In genomic region chr16:85614338-85615013, GRCh38 we compare ENCODE assay signal across 1 cellular context.
TF ChIP-seq lines count a peak whose summit lies in the region.

No MANE protein-coding gene starts in this region.

TF ChIP-seq in HepG2, 621 proteins besides CTCF, POLR2A, EP300 and RAD21 (continued from another document and continues in another):
- TF ChIP-seq, protein P1, sequence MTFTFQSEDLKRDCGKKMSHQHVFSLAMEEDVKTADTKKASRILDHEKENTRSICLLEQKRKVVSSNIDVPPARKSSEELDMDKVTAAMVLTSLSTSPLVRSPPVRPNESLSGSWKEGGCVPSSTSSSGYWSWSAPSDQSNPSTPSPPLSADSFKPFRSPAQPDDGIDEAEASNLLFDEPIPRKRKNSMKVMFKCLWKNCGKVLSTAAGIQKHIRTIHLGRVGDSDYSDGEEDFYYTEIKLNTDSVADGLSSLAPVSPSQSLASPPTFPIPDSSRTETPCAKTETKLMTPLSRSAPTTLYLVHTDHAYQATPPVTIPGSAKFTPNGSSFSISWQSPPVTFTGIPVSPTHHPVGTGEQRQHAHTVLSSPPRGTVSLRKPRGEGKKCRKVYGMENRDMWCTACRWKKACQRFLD (CRISPR knock-in tag; IDR thresholded peaks at IDR 0.05; ENCODE audit: borderline replicate concordance): no peak
- TF ChIP-seq, protein P2, sequence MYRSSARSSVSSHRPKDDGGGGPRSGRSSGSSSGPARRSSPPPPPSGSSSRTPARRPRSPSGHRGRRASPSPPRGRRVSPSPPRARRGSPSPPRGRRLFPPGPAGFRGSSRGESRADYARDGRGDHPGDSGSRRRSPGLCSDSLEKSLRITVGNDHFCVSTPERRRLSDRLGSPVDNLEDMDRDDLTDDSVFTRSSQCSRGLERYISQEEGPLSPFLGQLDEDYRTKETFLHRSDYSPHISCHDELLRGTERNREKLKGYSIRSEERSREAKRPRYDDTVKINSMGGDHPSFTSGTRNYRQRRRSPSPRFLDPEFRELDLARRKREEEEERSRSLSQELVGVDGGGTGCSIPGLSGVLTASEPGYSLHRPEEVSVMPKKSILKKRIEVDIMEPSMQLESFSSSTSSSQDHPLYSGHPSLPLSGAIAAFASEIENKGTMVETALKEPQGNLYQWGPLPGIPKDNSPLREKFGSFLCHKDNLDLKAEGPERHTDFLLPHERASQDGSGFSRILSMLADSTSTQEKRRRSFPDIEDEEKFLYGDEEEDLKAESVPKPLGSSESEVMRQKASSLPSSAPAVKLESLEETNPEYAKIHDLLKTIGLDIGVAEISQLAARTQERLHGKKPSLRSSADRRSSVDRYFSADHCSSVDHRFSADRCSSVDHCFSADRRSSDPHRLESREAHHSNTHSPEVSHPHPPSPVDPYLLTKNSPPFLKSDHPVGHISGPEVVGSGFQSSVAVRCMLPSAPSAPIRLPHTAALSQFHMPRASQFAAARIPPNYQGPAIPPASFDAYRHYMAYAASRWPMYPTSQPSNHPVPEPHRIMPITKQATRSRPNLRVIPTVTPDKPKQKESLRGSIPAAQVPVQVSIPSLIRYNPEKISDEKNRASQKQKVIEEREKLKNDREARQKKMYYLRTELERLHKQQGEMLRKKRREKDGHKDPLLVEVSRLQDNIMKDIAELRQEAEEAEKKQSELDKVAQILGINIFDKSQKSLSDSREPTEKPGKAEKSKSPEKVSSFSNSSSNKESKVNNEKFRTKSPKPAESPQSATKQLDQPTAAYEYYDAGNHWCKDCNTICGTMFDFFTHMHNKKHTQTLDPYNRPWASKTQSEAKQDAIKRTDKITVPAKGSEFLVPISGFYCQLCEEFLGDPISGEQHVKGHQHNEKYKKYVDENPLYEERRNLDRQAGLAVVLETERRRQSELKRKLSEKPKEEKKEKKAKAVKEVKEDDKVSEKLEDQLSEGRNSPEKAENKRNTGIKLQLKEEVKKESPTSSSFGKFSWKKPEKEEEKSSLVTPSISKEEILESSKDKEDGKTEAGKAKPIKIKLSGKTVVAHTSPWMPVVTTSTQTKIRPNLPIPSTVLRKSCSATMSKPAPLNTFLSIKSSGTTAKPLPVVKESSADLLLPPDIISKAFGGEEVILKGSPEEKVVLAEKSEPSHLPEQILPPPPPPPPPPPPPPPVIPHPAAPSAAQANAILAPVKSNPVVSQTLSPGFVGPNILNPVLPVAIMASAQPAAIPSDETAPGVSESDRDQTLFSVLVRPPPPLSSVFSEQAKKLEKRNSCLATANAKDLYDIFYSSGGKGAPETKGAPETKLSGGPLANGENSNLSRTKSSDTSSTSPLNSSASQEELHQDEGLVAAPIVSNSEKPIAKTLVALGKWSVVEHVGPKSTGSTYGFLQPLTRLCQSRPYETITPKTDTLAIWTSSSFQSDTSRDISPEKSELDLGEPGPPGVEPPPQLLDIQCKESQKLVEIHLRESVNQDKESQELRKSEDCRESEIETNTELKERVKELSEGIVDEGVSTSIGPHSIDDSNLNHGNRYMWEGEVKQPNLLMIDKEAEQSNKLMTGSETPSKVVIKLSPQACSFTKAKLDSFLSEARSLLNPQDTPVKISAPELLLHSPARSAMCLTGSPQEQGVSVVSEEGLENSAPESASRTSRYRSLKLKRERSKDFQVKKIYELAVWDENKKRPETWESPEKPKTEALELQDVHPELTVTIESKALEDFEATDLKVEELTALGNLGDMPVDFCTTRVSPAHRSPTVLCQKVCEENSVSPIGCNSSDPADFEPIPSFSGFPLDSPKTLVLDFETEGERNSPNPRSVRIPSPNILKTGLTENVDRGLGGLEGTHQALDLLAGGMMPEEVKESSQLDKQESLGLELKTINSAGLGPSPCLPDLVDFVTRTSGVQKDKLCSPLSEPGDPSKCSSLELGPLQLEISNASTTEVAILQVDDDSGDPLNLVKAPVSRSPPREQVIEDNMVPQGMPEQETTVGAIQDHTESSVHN (CRISPR knock-in tag; IDR thresholded peaks at IDR 0.05): 0 out of 2 replicates have a peak, but pooled peaks have one; percentile 71
- no peak for TF ChIP-seq YY1 (IDR thresholded peaks at IDR 0.05; ENCODE audit: insufficient read depth, insufficient replicate concordance, low read depth, low read length)
- no peak for TF ChIP-seq ZNF124 (CRISPR knock-in tag; IDR thresholded peaks at IDR 0.05)
- no peak for TF ChIP-seq ZNF720 (CRISPR knock-in tag; IDR thresholded peaks at IDR 0.05)
- TF ChIP-seq, protein P3, sequence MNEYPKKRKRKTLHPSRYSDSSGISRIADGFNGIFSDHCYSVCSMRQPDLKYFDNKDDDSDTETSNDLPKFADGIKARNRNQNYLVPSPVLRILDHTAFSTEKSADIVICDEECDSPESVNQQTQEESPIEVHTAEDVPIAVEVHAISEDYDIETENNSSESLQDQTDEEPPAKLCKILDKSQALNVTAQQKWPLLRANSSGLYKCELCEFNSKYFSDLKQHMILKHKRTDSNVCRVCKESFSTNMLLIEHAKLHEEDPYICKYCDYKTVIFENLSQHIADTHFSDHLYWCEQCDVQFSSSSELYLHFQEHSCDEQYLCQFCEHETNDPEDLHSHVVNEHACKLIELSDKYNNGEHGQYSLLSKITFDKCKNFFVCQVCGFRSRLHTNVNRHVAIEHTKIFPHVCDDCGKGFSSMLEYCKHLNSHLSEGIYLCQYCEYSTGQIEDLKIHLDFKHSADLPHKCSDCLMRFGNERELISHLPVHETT (CRISPR knock-in tag; conservative IDR thresholded peaks at IDR 0.05): no peak
- TF ChIP-seq CREB3 (CRISPR knock-in tag; IDR thresholded peaks at IDR 0.05): no peak
- TF ChIP-seq AGO2 (optimal IDR thresholded peaks at IDR 0.05; ENCODE audit: low read depth, low read length): peak; percentile 74
- peak; percentile 3; the same call in 1 of the 2 replicates for TF ChIP-seq HES4 (CRISPR knock-in tag; IDR thresholded peaks at IDR 0.05; ENCODE audit: borderline replicate concordance)
- TF ChIP-seq RFXANK (CRISPR knock-in tag; IDR thresholded peaks at IDR 0.05): no peak
- TF ChIP-seq ZNF558 (CRISPR knock-in tag; IDR thresholded peaks at IDR 0.05; ENCODE audit: borderline replicate concordance): no peak
- no peak for TF ChIP-seq FOXA1 (IDR thresholded peaks at IDR 0.05)
- no peak for TF ChIP-seq FOXA1 (CRISPR knock-in tag; IDR thresholded peaks at IDR 0.05)
- no peak for TF ChIP-seq ISL2 (CRISPR knock-in tag; IDR thresholded peaks at IDR 0.05)
- TF ChIP-seq MZF1 (CRISPR knock-in tag; IDR thresholded peaks at IDR 0.05; ENCODE audit: borderline replicate concordance): no peak
- TF ChIP-seq PHF8 (CRISPR knock-in tag; IDR thresholded peaks at IDR 0.05): peak; percentile 10; the same call in 1 of the 2 replicates
- TF ChIP-seq, protein P4, sequence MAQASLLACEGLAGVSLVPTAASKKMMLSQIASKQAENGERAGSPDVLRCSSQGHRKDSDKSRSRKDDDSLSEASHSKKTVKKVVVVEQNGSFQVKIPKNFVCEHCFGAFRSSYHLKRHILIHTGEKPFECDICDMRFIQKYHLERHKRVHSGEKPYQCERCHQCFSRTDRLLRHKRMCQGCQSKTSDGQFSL (CRISPR knock-in tag; IDR thresholded peaks at IDR 0.05): peak; percentile 54; the same call in 1 of the 2 replicates
- TF ChIP-seq ZBTB3 (CRISPR knock-in tag; IDR thresholded peaks at IDR 0.05; ENCODE audit: borderline replicate concordance, low read depth): peak; percentile 88
- no peak for TF ChIP-seq FOXJ3 (CRISPR knock-in tag; IDR thresholded peaks at IDR 0.05; ENCODE audit: borderline replicate concordance)
- peak; percentile 72; the same call in 1 of the 2 replicates for TF ChIP-seq ZFP41 (CRISPR knock-in tag; IDR thresholded peaks at IDR 0.05; ENCODE audit: borderline replicate concordance)
- no peak for TF ChIP-seq ZNF260 (CRISPR knock-in tag; IDR thresholded peaks at IDR 0.05; ENCODE audit: borderline replicate concordance, low read depth)
- TF ChIP-seq, protein P5, sequence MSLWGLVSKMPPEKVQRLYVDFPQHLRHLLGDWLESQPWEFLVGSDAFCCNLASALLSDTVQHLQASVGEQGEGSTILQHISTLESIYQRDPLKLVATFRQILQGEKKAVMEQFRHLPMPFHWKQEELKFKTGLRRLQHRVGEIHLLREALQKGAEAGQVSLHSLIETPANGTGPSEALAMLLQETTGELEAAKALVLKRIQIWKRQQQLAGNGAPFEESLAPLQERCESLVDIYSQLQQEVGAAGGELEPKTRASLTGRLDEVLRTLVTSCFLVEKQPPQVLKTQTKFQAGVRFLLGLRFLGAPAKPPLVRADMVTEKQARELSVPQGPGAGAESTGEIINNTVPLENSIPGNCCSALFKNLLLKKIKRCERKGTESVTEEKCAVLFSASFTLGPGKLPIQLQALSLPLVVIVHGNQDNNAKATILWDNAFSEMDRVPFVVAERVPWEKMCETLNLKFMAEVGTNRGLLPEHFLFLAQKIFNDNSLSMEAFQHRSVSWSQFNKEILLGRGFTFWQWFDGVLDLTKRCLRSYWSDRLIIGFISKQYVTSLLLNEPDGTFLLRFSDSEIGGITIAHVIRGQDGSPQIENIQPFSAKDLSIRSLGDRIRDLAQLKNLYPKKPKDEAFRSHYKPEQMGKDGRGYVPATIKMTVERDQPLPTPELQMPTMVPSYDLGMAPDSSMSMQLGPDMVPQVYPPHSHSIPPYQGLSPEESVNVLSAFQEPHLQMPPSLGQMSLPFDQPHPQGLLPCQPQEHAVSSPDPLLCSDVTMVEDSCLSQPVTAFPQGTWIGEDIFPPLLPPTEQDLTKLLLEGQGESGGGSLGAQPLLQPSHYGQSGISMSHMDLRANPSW (CRISPR knock-in tag; IDR thresholded peaks at IDR 0.05; ENCODE audit: borderline replicate concordance): peak; percentile 43; the same call in 1 of the 2 replicates
- no peak for TF ChIP-seq RFXAP (CRISPR knock-in tag; IDR thresholded peaks at IDR 0.05; ENCODE audit: borderline replicate concordance)
- no peak for TF ChIP-seq TAF15 (IDR thresholded peaks at IDR 0.05; ENCODE audit: low read depth, low read length, poor library complexity, severe bottlenecking)
- no peak for TF ChIP-seq JDP2 (CRISPR knock-in tag; IDR thresholded peaks at IDR 0.05; ENCODE audit: borderline replicate concordance)
- no peak for TF ChIP-seq SP5 (CRISPR knock-in tag; IDR thresholded peaks at IDR 0.05; ENCODE audit: borderline replicate concordance, low read depth)
- TF ChIP-seq ZNF20 (CRISPR knock-in tag; IDR thresholded peaks at IDR 0.05): no peak
- TF ChIP-seq RARA (CRISPR knock-in tag; IDR thresholded peaks at IDR 0.05): no peak
- 0 out of 2 replicates have a peak, but pooled peaks have one; percentile 31 for TF ChIP-seq PAX8 (CRISPR knock-in tag; IDR thresholded peaks at IDR 0.05; ENCODE audit: borderline replicate concordance)
- TF ChIP-seq MATR3 (CRISPR knock-in tag; IDR thresholded peaks at IDR 0.05): no peak
- TF ChIP-seq ELF4 (CRISPR knock-in tag; IDR thresholded peaks at IDR 0.05; ENCODE audit: borderline replicate concordance): no peak
- TF ChIP-seq ZFP82 (CRISPR knock-in tag; IDR thresholded peaks at IDR 0.05; ENCODE audit: borderline replicate concordance): peak; percentile 38
- peak; percentile 52; the same call in 1 of the 2 replicates for TF ChIP-seq ZNF343 (CRISPR knock-in tag; IDR thresholded peaks at IDR 0.05)
- peak; percentile 35; the same call in 1 of the 2 replicates for TF ChIP-seq THAP9 (CRISPR knock-in tag; IDR thresholded peaks at IDR 0.05; ENCODE audit: borderline replicate concordance)
- TF ChIP-seq ZNF709 (CRISPR knock-in tag; IDR thresholded peaks at IDR 0.05): 0 out of 2 replicates have a peak, but pooled peaks have one; percentile 42
- no peak for TF ChIP-seq HNF1A (IDR thresholded peaks at IDR 0.05; ENCODE audit: low read depth)
- TF ChIP-seq HNF1A (CRISPR knock-in tag; IDR thresholded peaks at IDR 0.05; ENCODE audit: borderline replicate concordance): peak; percentile 47; the same call in 1 of the 2 replicates
- TF ChIP-seq KDM5A (IDR thresholded peaks at IDR 0.05; ENCODE audit: borderline replicate concordance, low read length): peak; percentile 38; the same call in 1 of the 2 replicates
